In the genomic region with DNA sequence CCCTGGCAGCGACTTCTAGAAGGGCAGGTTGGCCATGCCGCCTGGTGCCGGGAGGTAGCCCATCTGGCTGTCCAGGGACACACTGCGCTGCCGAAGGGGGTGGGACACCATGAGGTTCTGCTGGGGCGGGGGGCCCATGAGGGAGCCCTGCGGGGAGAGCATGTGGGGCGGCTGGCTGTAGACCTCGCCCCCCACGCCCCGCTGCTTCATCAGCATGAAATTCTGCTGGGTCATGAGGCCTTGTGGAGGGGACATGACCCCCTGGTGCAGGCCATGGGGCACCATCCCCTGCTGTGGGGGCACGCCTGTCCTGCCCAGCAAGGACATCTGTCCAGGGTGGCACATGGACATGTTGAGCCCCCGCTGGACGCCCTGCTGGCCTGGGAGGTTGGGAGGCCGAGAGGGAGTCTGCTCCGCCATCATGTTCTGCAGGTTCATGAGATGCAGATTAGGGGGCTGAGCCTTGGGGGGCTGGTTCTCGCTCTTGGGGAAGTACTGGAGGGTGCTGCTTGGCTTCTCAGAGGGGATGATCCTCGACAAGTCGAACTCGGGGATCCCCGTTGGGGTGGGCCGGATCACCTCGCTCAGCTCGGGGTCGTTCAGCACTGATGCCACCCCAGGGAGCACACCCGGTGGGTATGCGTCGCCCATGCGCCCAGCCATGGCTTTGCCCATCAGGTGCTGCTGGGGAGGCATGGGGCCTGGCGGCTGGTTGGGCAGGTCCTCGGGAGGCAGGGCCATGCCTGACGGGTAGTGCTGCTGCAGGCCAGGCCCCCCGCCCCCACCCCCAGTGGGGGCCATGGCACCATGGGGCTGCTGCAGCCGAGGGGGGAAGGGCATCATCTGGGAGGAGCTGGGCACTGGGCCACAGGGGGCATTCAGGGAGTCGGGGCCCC, we compare ENCODE assay signal across 22 cellular contexts. TPM values are rescaled to one million over a fixed set of nuclear protein-coding genes. Genes with fewer than 3 reads are reported as not detected.
DNase-seq lines count a peak whose midpoint lies in the region; ATAC-seq, FAIRE-seq and TF ChIP-seq lines count a peak whose summit lies in the region.
"Had no signal": no experiment of that assay in that cellular context is flagged by ENCODE, and none has a peak within 500 bp of the region (broad histone marks: within the 10 kb centered on the region; RNA-seq: fewer than 3 reads in every experiment).

No MANE protein-coding gene starts in this region.

- whole genome bisulfite sequencing in mesendoderm (ENCODE audit: extremely low coverage, insufficient coverage, low lambda C conversion rate), result no CpG with 5 or more reads among the region's 35 CpGs

- TF ChIP-seq CTCF in activated B cell treated with CpG ODN at 0.5 μM for 24 hours (IDR thresholded peaks at IDR 0.05) (no peak), tibial artery (IDR thresholded peaks at IDR 0.05) (no peak)

- H3K36me3 ChIP-seq in mesendoderm (ENCODE audit: control insufficient read depth, insufficient read depth, low read length) (peaks cover 8% of the 10 kb centered on the region), tibial artery (peaks cover 51 to 99% (median 86%) of the 10 kb centered on the region in 3 donors)
- H3K36me3 ChIP-seq: ovary had no signal

- H3K56ac ChIP-seq in mesendoderm (ENCODE audit: low read length), result peak overlapping the region; percentile 42

- FAIRE-seq in RCC 7860 (lab: Jason Lieb, UNC), result no peak
- FAIRE-seq: A549, colon had no signal

- intact Hi-C loops in activated naive CD4-positive, alpha-beta T cell treated with anti-CD3 and anti-CD28 coated beads for 36 hours (cut with micrococcal nuclease), result no loop called here
- intact Hi-C loops in activated B cell treated with CpG ODN at 0.5 μM for 24 hours (cut with micrococcal nuclease) (no loop called here), tibial artery (cut with DNase I; ENCODE audit: low total_unique reads) (no loop called here)

- peaks cover 6% of the 10 kb centered on the region for H3K4me1 ChIP-seq in mesendoderm (ENCODE audit: control insufficient read depth, low read depth, low read length)
- peaks cover 0 to 49% (median 12%) of the 10 kb centered on the region in 4 donors for H3K4me1 ChIP-seq in tibial artery
- H3K4me1 ChIP-seq: suprapubic skin had no signal

- DNase-seq in activated naive CD4-positive, alpha-beta T cell treated with anti-CD3 and anti-CD28 coated beads for 36 hours, result no peak
- DNase-seq in activated naive CD4-positive, alpha-beta T cell treated with anti-CD3 and anti-CD28 coated beads, Interleukin-2, amount 50 U/mL, for 16 hours, result no peak
- DNase-seq in activated B cell treated with CpG ODN at 0.5 μM for 24 hours, result no peak
- DNase-seq in mesendoderm, result no peak
- DNase-seq in tibial artery, result peak in 1 of 2 donors; percentile 69
- no peak for DNase-seq in RCC 7860 (ENCODE audit: low spot score)
- no peak for DNase-seq in 8988T
- DNase-seq: activated CD4-positive, CD25-positive, alpha-beta regulatory T cell treated with anti-CD3 and anti-CD28 coated beads, Interleukin-2, amount 50 U/mL, for 72 hours; activated gamma-delta T cell treated with Interleukin-2 at 50 U/mL for 16 hours; DND-41; foreskin fibroblast; GM23248; MM.1S; NCI-H774; PC-3; stimulated activated CD4-positive, alpha-beta T cell treated with anti-CD3 and anti-CD28 coated beads, Interleukin-2, amount 100 ng/mL, for 24 hours; T-helper 9 cell had no signal

- no peak overlapping the region for H2BK120ac ChIP-seq in mesendoderm (ENCODE audit: low read depth, low read length)

- no peaks in the 10 kb centered on the region for H3K27me3 Mint-ChIP-seq in activated naive CD4-positive, alpha-beta T cell treated with anti-CD3 and anti-CD28 coated beads for 36 hours (ENCODE audit: low read depth)
- H3K27me3 Mint-ChIP-seq in activated B cell treated with CpG ODN at 0.5 μM for 24 hours, result no peaks in the 10 kb centered on the region

- H4K5ac ChIP-seq in mesendoderm (ENCODE audit: low read length), result no peak overlapping the region

- no peaks in the 10 kb centered on the region for H3K9me3 Mint-ChIP-seq in activated naive CD4-positive, alpha-beta T cell treated with anti-CD3 and anti-CD28 coated beads for 36 hours
- H3K9me3 Mint-ChIP-seq in activated B cell treated with CpG ODN at 0.5 μM for 24 hours, result no peaks in the 10 kb centered on the region

- H3K9ac ChIP-seq in mesendoderm (ENCODE audit: low read length), result no peak overlapping the region
- H3K9ac ChIP-seq: GM23248 had no signal

- H3K27ac ChIP-seq in mesendoderm (ENCODE audit: low read depth, low read length) (no peak overlapping the region), tibial artery (peak overlapping the region; percentile 31 to 46)
- H3K27ac ChIP-seq: GM23248, ovary, suprapubic skin had no signal

- H3K27me3 ChIP-seq in mesendoderm (ENCODE audit: insufficient read depth, low read length, poor library complexity) (no peaks in the 10 kb centered on the region), tibial artery (no peaks in the 10 kb centered on the region)
- H3K27me3 ChIP-seq: ovary, suprapubic skin had no signal

- H3K4me2 ChIP-seq in mesendoderm (ENCODE audit: low read length), result no peak overlapping the region
- H3K4me2 ChIP-seq: A549 had no signal

- H2BK5ac ChIP-seq in mesendoderm (ENCODE audit: low read length), result no peak overlapping the region

- H3K79me1 ChIP-seq in mesendoderm (ENCODE audit: low read length), result peaks cover 4% of the 10 kb centered on the region

- H3K79me2 ChIP-seq in mesendoderm (ENCODE audit: control insufficient read depth, insufficient read depth, low read length), result peaks cover 2% of the 10 kb centered on the region

- no peak overlapping the region for H3K4me3 ChIP-seq in mesendoderm (ENCODE audit: low read length)
- H3K4me3 ChIP-seq in tibial artery, result no peak overlapping the region
- H3K4me3 ChIP-seq: A549, GM23248, ovary, suprapubic skin had no signal

- H3K4me1 Mint-ChIP-seq in activated naive CD4-positive, alpha-beta T cell treated with anti-CD3 and anti-CD28 coated beads for 36 hours (ENCODE audit: low read depth), result peaks cover 53% of the 10 kb centered on the region
- peaks cover 58% of the 10 kb centered on the region for H3K4me1 Mint-ChIP-seq in activated B cell treated with CpG ODN at 0.5 μM for 24 hours

- H3K36me3 Mint-ChIP-seq in activated naive CD4-positive, alpha-beta T cell treated with anti-CD3 and anti-CD28 coated beads for 36 hours (ENCODE audit: low read depth), result peaks cover 34% of the 10 kb centered on the region
- H3K36me3 Mint-ChIP-seq in activated B cell treated with CpG ODN at 0.5 μM for 24 hours (ENCODE audit: low read depth), result peaks cover 70% of the 10 kb centered on the region

- H4K8ac ChIP-seq in mesendoderm (ENCODE audit: low read depth, low read length), result no peak overlapping the region

- H3K27ac Mint-ChIP-seq in activated naive CD4-positive, alpha-beta T cell treated with anti-CD3 and anti-CD28 coated beads for 36 hours, result peak overlapping the region; percentile 24
- peak overlapping the region; percentile 30 for H3K27ac Mint-ChIP-seq in activated B cell treated with CpG ODN at 0.5 μM for 24 hours

- no peak overlapping the region for H3K4me3 Mint-ChIP-seq in activated naive CD4-positive, alpha-beta T cell treated with anti-CD3 and anti-CD28 coated beads for 36 hours
- no peak overlapping the region for H3K4me3 Mint-ChIP-seq in activated B cell treated with CpG ODN at 0.5 μM for 24 hours

- no peak overlapping the region for H2AK5ac ChIP-seq in mesendoderm (ENCODE audit: low read length)

- no peak overlapping the region for H3K23ac ChIP-seq in mesendoderm (ENCODE audit: low read length)

- no peak overlapping the region for H3K18ac ChIP-seq in mesendoderm (ENCODE audit: low read length)

- H3K4ac ChIP-seq in mesendoderm (ENCODE audit: low read depth, low read length), result no peak overlapping the region

- H2BK15ac ChIP-seq in mesendoderm (replicated peaks; ENCODE audit: low read depth), result no peak overlapping the region

- CTCF ChIA-PET in activated naive CD4-positive, alpha-beta T cell treated with anti-CD3 and anti-CD28 coated beads for 36 hours (lab: Charles Lee), result interaction anchor here (0.7 to 0.9 kb wide), 3 partner anchors 12 to 28 kb away, joined by 3 read pairs; no protein-coding TSS in a partner anchor
- CTCF ChIA-PET in activated B cell treated with CpG ODN at 0.5 μM for 24 hours (lab: Charles Lee), result interaction anchor here (1.2 kb wide), 1 partner anchor 78 kb away, joined by 3 read pairs; no protein-coding TSS in a partner anchor

- H3K9me3 ChIP-seq in tibial artery, result no peaks in the 10 kb centered on the region
- H3K9me3 ChIP-seq: A549, ovary, suprapubic skin had no signal

- ATAC-seq in activated B cell treated with CpG ODN at 0.5 μM for 24 hours (ENCODE audit: low read depth) (no peak), GM21825 (IDR thresholded peaks at IDR 0.05; ENCODE audit: unreplicated experiment) (no peak)
- ATAC-seq: PC-3 had no signal

- POLR2A ChIA-PET in activated B cell treated with CpG ODN at 0.5 μM for 24 hours (lab: Charles Lee), result interaction anchor here (0.5 to 4.6 kb wide), 11 partner anchors 9 to 209 kb away, joined by 3 to 213 read pairs (median 5); a partner anchor contains a TSS

RNA-seq across cellular contexts. Expression of a gene that starts 15.0 kb away (rescaled TPM):
- 10 to 100 TPM; 25.6 to 26.1 TPM for total RNA-seq in activated naive CD4-positive, alpha-beta T cell treated with anti-CD3 and anti-CD28 coated beads for 36 hours
- total RNA-seq in activated B cell treated with CpG ODN at 0.5 μM for 24 hours, result 198 and 199 TPM in 2 replicates
- 0.80 TPM for polyA plus RNA-seq in mesendoderm (2013, experiment 1 of 2)
- 0.70 TPM for polyA plus RNA-seq in mesendoderm (2013, experiment 2 of 2)
- total RNA-seq: GM23248, PC-3, suprapubic skin had no signal
- polyA plus RNA-seq: GM23248 had no signal

RNA-seq across cellular contexts. Expression of a gene that starts 27.1 kb away (rescaled TPM):
- total RNA-seq in activated naive CD4-positive, alpha-beta T cell treated with anti-CD3 and anti-CD28 coated beads for 36 hours, result 10 to 100 TPM; 33.3 to 36.1 TPM
- total RNA-seq in activated B cell treated with CpG ODN at 0.5 μM for 24 hours, result 20.4 and 21.9 TPM in 2 replicates
- 65.1 TPM for polyA plus RNA-seq in mesendoderm (2013, experiment 1 of 2)
- 69.1 TPM for polyA plus RNA-seq in mesendoderm (2013, experiment 2 of 2)

RNA-seq across cellular contexts. Expression of a gene that starts 57.5 kb away (rescaled TPM):
- total RNA-seq in activated naive CD4-positive, alpha-beta T cell treated with anti-CD3 and anti-CD28 coated beads for 36 hours, result under 1 TPM; 0.25 to 0.45 TPM
- 0.27 TPM in 1 of 2 replicates, not detected in the other for total RNA-seq in activated B cell treated with CpG ODN at 0.5 μM for 24 hours
- polyA plus RNA-seq in mesendoderm (2013, experiment 1 of 2), result 0.31 TPM
- 0.43 TPM for polyA plus RNA-seq in mesendoderm (2013, experiment 2 of 2)
- total RNA-seq: GM23248, ovary, suprapubic skin had no signal
